39 cellular contexts compared by ENCODE assay signal in genomic region chr9:24587883-24588282, GRCh38. TPM values are rescaled to one million over a fixed set of nuclear protein-coding genes. Genes with fewer than 3 reads are reported as not detected.
"Had no signal": no experiment of that assay in that cellular context is flagged by ENCODE, and none has a peak within 500 bp of the region (broad histone marks: within the 10 kb centered on the region; RNA-seq: fewer than 3 reads in every experiment).

No MANE protein-coding gene starts in this region.

- ATAC-seq: activated naive CD4-positive, alpha-beta T cell treated with anti-CD3 and anti-CD28 coated beads, Interleukin-2, amount 50 U/mL, for 72 hours; activated naive CD8-positive, alpha-beta T cell treated with anti-CD3 and anti-CD28 coated beads, Interleukin-2, amount 50 U/mL, for 24 hours; activated T-cell treated with anti-CD3 and anti-CD28 coated beads, Interleukin-2, amount 50 U/mL, for 4 hours; activated T-cell treated with anti-CD3 and anti-CD28 coated beads, Interleukin-2, amount 50 U/mL, for 72 hours; activated T-helper 17 cell treated with anti-CD3 and anti-CD28 coated beads, Interleukin-2, amount 50 U/mL, for 72 hours; body of pancreas had no signal

- FAIRE-seq: astrocyte, bronchial epithelial cell had no signal

- H3K27ac ChIP-seq: adrenal gland, ascending aorta, body of pancreas, brain microvascular endothelial cell, breast epithelium, cardiac muscle cell had no signal

- H3K4me1 ChIP-seq: adrenal gland, ascending aorta, body of pancreas, breast epithelium had no signal

- H3K36me3 ChIP-seq: adrenal gland, ascending aorta, brain microvascular endothelial cell, cardiac muscle cell had no signal

- H3K27me3 ChIP-seq: adrenal gland, ascending aorta, body of pancreas, brain microvascular endothelial cell, breast epithelium, cardiac muscle cell had no signal

- H3K9me3 ChIP-seq: adrenal gland, ascending aorta, body of pancreas had no signal

- DNase-seq: activated effector memory CD4-positive, alpha-beta T cell treated with anti-CD3 and anti-CD28 coated beads, Interleukin-2, amount 50 U/mL, for 16 hours; activated effector memory CD4-positive, alpha-beta T cell treated with Interleukin-2 at 50 U/mL for 16 hours; activated gamma-delta T cell; activated gamma-delta T cell treated with Interleukin-2 at 50 U/mL for 16 hours; activated naive CD4-positive, alpha-beta T cell; activated naive CD4-positive, alpha-beta T cell treated with anti-CD3 and anti-CD28 coated beads for 36 hours; activated naive CD4-positive, alpha-beta T cell treated with anti-CD3 and anti-CD28 coated beads, Interleukin-2, amount 10 ng/mL, durations not matched to agents 7 days and 5 days; activated naive CD4-positive, alpha-beta T cell treated with anti-CD3 and anti-CD28 coated beads, Interleukin-2, amount 50 U/mL, for 16 hours; activated naive CD4-positive, alpha-beta T cell treated with Interleukin-2 at 50 U/mL for 16 hours; activated naive CD8-positive, alpha-beta T cell treated with anti-CD3 and anti-CD28 coated beads for 36 hours; activated naive CD8-positive, alpha-beta T cell treated with anti-CD3 and anti-CD28 coated beads, Interleukin-2, amount 10 ng/mL, durations not matched to agents 7 days and 5 days; activated naive CD8-positive, alpha-beta T cell treated with anti-CD3 and anti-CD28 coated beads, Interleukin-2, amount 50 U/mL, for 24 hours; activated T-cell treated with anti-CD3 and anti-CD28 coated beads, Interleukin-2, amount 50 U/mL, for 24 hours; activated T-cell treated with anti-CD3 and anti-CD28 coated beads, Interleukin-2, amount 50 U/mL, for 4 hours; activated T-cell treated with anti-CD3 and anti-CD28 coated beads, Interleukin-2, amount 50 U/mL, for 48 hours; activated T-cell treated with anti-CD3 and anti-CD28 coated beads, Interleukin-2, amount 50 U/mL, for 72 hours; adrenal gland; amniotic stem cell; amygdala; anterior cingulate cortex; aorta; body of pancreas; brain microvascular endothelial cell; caudate nucleus; central memory CD4-positive, alpha-beta T cell; cerebellar nuclear complex had no signal

- H3K4me3 ChIP-seq: adrenal gland, ascending aorta, body of pancreas, breast epithelium, cardiac muscle cell had no signal

RNA-seq across cellular contexts. Expression of gene IZUMO3, which starts 42.2 kb away (rescaled TPM):
- total RNA-seq: activated naive CD4-positive, alpha-beta T cell treated with anti-CD3 and anti-CD28 coated beads for 36 hours; activated naive CD4-positive, alpha-beta T cell treated with anti-CD3 and anti-CD28 coated beads, Interleukin-2, amount 50 U/mL, for 72 hours; activated naive CD8-positive, alpha-beta T cell treated with anti-CD3 and anti-CD28 coated beads for 36 hours; activated naive CD8-positive, alpha-beta T cell treated with anti-CD3 and anti-CD28 coated beads, Interleukin-2, amount 10 ng/mL, durations not matched to agents 7 days and 5 days; activated T-cell treated with anti-CD3 and anti-CD28 coated beads, Interleukin-2, amount 50 U/mL, for 4 hours; activated T-cell treated with anti-CD3 and anti-CD28 coated beads, Interleukin-2, amount 50 U/mL, for 72 hours; activated T-helper 1 cell treated with anti-CD3 and anti-CD28 coated beads, Interleukin-12 subunit alpha, Interleukin-12 subunit beta, Interleukin-2, Interleukin-4 antibody, amounts not matched to agents 30 ng/mL and 10 ng/mL and 1 ng/mL, durations not matched to agents 14 hours and 24 hours and 36 hours; activated T-helper 17 cell treated with anti-CD3 and anti-CD28 coated beads, Interleukin-2, amount 50 U/mL, for 72 hours; activated T-helper 2 cell treated with anti-CD3 and anti-CD28 coated beads, Interferon-gamma antibody, Interleukin-2, Interleukin-4, amounts not matched to agents 10 μg/mL and 5 μg/mL and 100 μg/mL, durations not matched to agents 14 hours and 24 hours and 36 hours; adrenal gland; aorta; ascending aorta; astrocyte; body of pancreas; breast epithelium; bronchial epithelial cell; cardiac muscle cell; cardiac septum; cerebellum; chondrocyte had no signal
- polyA plus RNA-seq: adipose tissue, adrenal gland, aorta, cardiac muscle cell had no signal
